Comparison of ENCODE assay signal across 21 cellular contexts in genomic region chr10:131775444-131775832, GRCh38.
A peak's percentile ranks its signal among the peaks of the same experiment; 100 is the strongest.
DNase-seq lines count a peak whose midpoint lies in the region; ATAC-seq, FAIRE-seq and TF ChIP-seq lines count a peak whose summit lies in the region.
"Had no signal": no experiment of that assay in that cellular context is flagged by ENCODE, and none has a peak within 500 bp of the region (broad histone marks: within the 10 kb centered on the region; RNA-seq: fewer than 3 reads in every experiment).

No MANE protein-coding gene starts in this region.

- H3K36me3 ChIP-seq in HepG2 (replicated peaks in 1 of 2; ENCODE audit: control insufficient read depth in 1 of 2, insufficient read depth in 2 of 2, low read length in 2 of 2) = no peaks in the 10 kb centered on the region
- H3K36me3 ChIP-seq in right lobe of liver = no peaks in the 10 kb centered on the region
- no peaks in the 10 kb centered on the region for H3K36me3 ChIP-seq in endodermal cell (ENCODE audit: control insufficient read depth, insufficient read depth, low read length)
- H3K36me3 ChIP-seq: HAP-1 had no signal

- H3K27me3 Mint-ChIP-seq in endodermal cell (ENCODE audit: insufficient read depth) (no peaks in the 10 kb centered on the region), nephron progenitor cell (ENCODE audit: low read depth, poor library complexity) (peaks cover 21% of the 10 kb centered on the region)

- H3K4me3 ChIP-seq in HepG2 (replicated peaks in 1 of 3; ENCODE audit: insufficient read depth in 1 of 3, low read depth in 2 of 3, low read length in 3 of 3) = no peak overlapping the region
- no peak overlapping the region for H3K4me3 ChIP-seq in right lobe of liver
- no peak overlapping the region for H3K4me3 ChIP-seq in endodermal cell (ENCODE audit: low read length)
- H3K4me3 ChIP-seq: HAP-1 had no signal

- TF ChIP-seq POLR2A in HepG2 (IDR thresholded peaks at IDR 0.05; ENCODE audit: insufficient read depth in 1 of 2, low read depth in 2 of 2, low read length in 2 of 2) (no peak), right lobe of liver (IDR thresholded peaks at IDR 0.05) (no peak)

- no peak for TF ChIP-seq EP300 in HepG2 (IDR thresholded peaks at IDR 0.05; ENCODE audit: low read depth in 2 of 2, low read length in 2 of 2)
- no peak for TF ChIP-seq EP300 in HepG2 (CRISPR knock-in tag; IDR thresholded peaks at IDR 0.05; ENCODE audit: borderline replicate concordance)

- no peaks in the 10 kb centered on the region for H3K79me2 ChIP-seq in HepG2 (ENCODE audit: insufficient read depth, low read length)

- CTCF ChIA-PET in HepG2 (lab: Yijun Ruan, JAX; ENCODE audit: low intra/inter-chr PET ratio, low total read pairs) = no interaction called here

- no peaks in the 10 kb centered on the region for H4K20me1 ChIP-seq in HepG2 (ENCODE audit: insufficient read depth, low read length)

- no peak overlapping the region for H3K27ac Mint-ChIP-seq in endodermal cell
- peak overlapping the region; percentile 88 for H3K27ac Mint-ChIP-seq in nephron progenitor cell

- H3K27me3 ChIP-seq in HepG2 (ENCODE audit: control insufficient read depth in 1 of 2, insufficient read depth in 2 of 2, low read length in 2 of 2) = peaks cover 2 to 30% of the 10 kb centered on the region in 2 experiments; a peak in 4 of 5 replicates
- H3K27me3 ChIP-seq in right lobe of liver = no peaks in the 10 kb centered on the region
- H3K27me3 ChIP-seq in endodermal cell (ENCODE audit: control insufficient read depth, insufficient read depth, low read length, poor library complexity, severe bottlenecking) = no peaks in the 10 kb centered on the region

- in situ Hi-C loops in HepG2 (cut with HindIII; ENCODE audit: extremely low pct_ligation_motif_present, low pct_unique_long_range_greater_than_20kb) = no loop called here

- H3K4me3 Mint-ChIP-seq in endodermal cell = no peak overlapping the region
- H3K4me3 Mint-ChIP-seq in nephron progenitor cell = no peak overlapping the region

- peaks cover 53% of the 10 kb centered on the region for H3K9me3 Mint-ChIP-seq in endodermal cell
- H3K9me3 Mint-ChIP-seq in nephron progenitor cell = peaks cover 49% of the 10 kb centered on the region

- no peak for ATAC-seq in HepG2
- no peak for ATAC-seq in right lobe of liver
- no peak for ATAC-seq in HG03196 (IDR thresholded peaks at IDR 0.05; ENCODE audit: unreplicated experiment)

- H3K9ac ChIP-seq in HepG2 (ENCODE audit: insufficient read depth, low read depth, low read length) = no peak overlapping the region
- H3K9ac ChIP-seq in endodermal cell (ENCODE audit: extremely low read depth, low read length, poor library complexity, severe bottlenecking) = no peak overlapping the region

- DNase-seq in HepG2 (ENCODE audit: low spot score) (no peak), right lobe of liver (no peak), endodermal cell (peak; percentile 88), nephron progenitor cell (no peak), MV-4-11 (lab: John Stamatoyannopoulos, UW) (no peak), COLO829 (ENCODE audit: low spot score) (no peak)
- DNase-seq: C1 segment of cervical spinal cord, DMS 273 treated with DMSO at 0.1 percent for 48 hours, GF-D8, NCI-H1105 treated with DMSO at 0.1 percent for 48 hours, NCI-H187 treated with DMSO at 0.1 percent for 48 hours, NCI-H446, NCI-H69, SHP77 treated with DMSO at 0.1 percent for 48 hours had no signal

- BruUV-seq in HepG2 (replicated peaks; lab: Mats Ljungman, UMichigan) = no TSS peak

- H3K27ac ChIP-seq in HepG2 (ENCODE audit: extremely low read length, insufficient read depth, low read length) = no peak overlapping the region
- H3K27ac ChIP-seq in right lobe of liver = no peak overlapping the region
- no peak overlapping the region for H3K27ac ChIP-seq in endodermal cell (ENCODE audit: low read depth, low read length)
- H3K27ac ChIP-seq in temporal lobe (ENCODE audit: low read depth, low read length) = peak overlapping the region; percentile 18
- H3K27ac ChIP-seq: HL-60 had no signal

- no peaks in the 10 kb centered on the region for H3K4me1 ChIP-seq in HepG2 (ENCODE audit: insufficient read depth, low read length)
- no peaks in the 10 kb centered on the region for H3K4me1 ChIP-seq in right lobe of liver
- H3K4me1 ChIP-seq in endodermal cell (ENCODE audit: control insufficient read depth, insufficient read depth, low read length) = no peaks in the 10 kb centered on the region
- H3K4me1 ChIP-seq: HAP-1 had no signal

- H3K4me2 ChIP-seq in HepG2 (ENCODE audit: low read depth, low read length) = no peak overlapping the region

- TF ChIP-seq RAD21 in HepG2 (CRISPR knock-in tag; IDR thresholded peaks at IDR 0.05) = no peak

- no peaks in the 10 kb centered on the region for H3K4me1 Mint-ChIP-seq in endodermal cell
- peaks cover 60% of the 10 kb centered on the region for H3K4me1 Mint-ChIP-seq in nephron progenitor cell

- TF ChIP-seq CTCF in HepG2 (CRISPR knock-in tag; IDR thresholded peaks at IDR 0.05) = peak; percentile 18; the same call in 1 of the 2 replicates
- TF ChIP-seq CTCF in right lobe of liver (IDR thresholded peaks at IDR 0.05) = no peak
- peak; percentile 32 for TF ChIP-seq CTCF in endodermal cell (conservative IDR thresholded peaks at IDR 0.05)
- TF ChIP-seq CTCF in nephron progenitor cell (IDR thresholded peaks at IDR 0.05) = no peak

- no peak overlapping the region for H2AFZ ChIP-seq in HepG2 (ENCODE audit: low read length)

- 51% methylated on average over 16 of the region's 16 CpGs for WGBS in HepG2 (ENCODE audit: low lambda C conversion rate)
- 52% methylated on average over 7 of the region's 16 CpGs for WGBS in right lobe of liver (ENCODE audit: insufficient coverage, low coverage, low lambda C conversion rate, missing lambda C conversion rate)
- 89 to 95% methylated on average over 11 to 16 of the region's 16 CpGs for WGBS in endodermal cell (ENCODE audit: insufficient coverage in 1 of 2, insufficient read length in 1 of 2), 2 experiments

- POLR2A ChIA-PET in HepG2 (lab: Yijun Ruan, JAX) = no interaction called here

- intact Hi-C loops in HepG2 (cut with micrococcal nuclease; ENCODE audit: unreplicated experiment) = no loop called here
- intact Hi-C loops in right lobe of liver (cut with DNase I) = no loop called here

- FAIRE-seq in HepG2 (lab: Jason Lieb, UNC) = no peak
- FAIRE-seq: A204.1, GM12891, HTR-8/SVneo had no signal

- H3K36me3 Mint-ChIP-seq in endodermal cell (ENCODE audit: low read depth) (peaks cover 3% of the 10 kb centered on the region), nephron progenitor cell (ENCODE audit: low read depth) (peaks cover 15% of the 10 kb centered on the region)

- H3K9me3 ChIP-seq in HepG2 (ENCODE audit: low read length) = peaks cover 33% of the 10 kb centered on the region
- peaks cover 0 to 8% (median 0%) of the 10 kb centered on the region in 4 donors for H3K9me3 ChIP-seq in right lobe of liver
- peaks cover 24% of the 10 kb centered on the region for H3K9me3 ChIP-seq in endodermal cell (ENCODE audit: control insufficient read depth, low read length)
- H3K9me3 ChIP-seq: HAP-1 had no signal

TF ChIP-seq in HepG2, 621 proteins besides CTCF, POLR2A, EP300 and RAD21:
- TF ChIP-seq, protein P1, sequence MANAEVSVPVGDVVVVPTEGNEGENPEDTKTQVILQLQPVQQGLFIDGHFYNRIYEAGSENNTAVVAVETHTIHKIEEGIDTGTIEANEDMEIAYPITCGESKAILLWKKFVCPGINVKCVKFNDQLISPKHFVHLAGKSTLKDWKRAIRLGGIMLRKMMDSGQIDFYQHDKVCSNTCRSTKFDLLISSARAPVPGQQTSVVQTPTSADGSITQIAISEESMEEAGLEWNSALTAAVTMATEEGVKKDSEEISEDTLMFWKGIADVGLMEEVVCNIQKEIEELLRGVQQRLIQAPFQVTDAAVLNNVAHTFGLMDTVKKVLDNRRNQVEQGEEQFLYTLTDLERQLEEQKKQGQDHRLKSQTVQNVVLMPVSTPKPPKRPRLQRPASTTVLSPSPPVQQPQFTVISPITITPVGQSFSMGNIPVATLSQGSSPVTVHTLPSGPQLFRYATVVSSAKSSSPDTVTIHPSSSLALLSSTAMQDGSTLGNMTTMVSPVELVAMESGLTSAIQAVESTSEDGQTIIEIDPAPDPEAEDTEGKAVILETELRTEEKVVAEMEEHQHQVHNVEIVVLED (CRISPR knock-in tag; IDR thresholded peaks at IDR 0.05; ENCODE audit: borderline replicate concordance) = no peak
- TF ChIP-seq HOMEZ (CRISPR knock-in tag; IDR thresholded peaks at IDR 0.05; ENCODE audit: low read depth) = no peak
- no peak for TF ChIP-seq PBX3 (CRISPR knock-in tag; IDR thresholded peaks at IDR 0.05; ENCODE audit: borderline replicate concordance)

Comparison
In these comparisons a context has a peak if more than half of its experiments do, and no peak if none do; other contexts are left out.
1. CTCF ChIP-seq: peak in HepG2 (single experiment) and endodermal cell (single experiment); none in right lobe of liver (0 of 4) and nephron progenitor cell (single experiment).